ENCODE assay signal across 1 cellular context in genomic region chr22:39353346-39353745, GRCh38.
TF ChIP-seq lines count a peak whose summit lies in the region.

No MANE protein-coding gene starts in this region.

TF ChIP-seq in H1, 55 proteins besides CTCF, POLR2A, EP300 and RAD21:
- TF ChIP-seq YY1 (IDR thresholded peaks at IDR 0.05; ENCODE audit: low read depth, low read length) = no peak
- no peak for TF ChIP-seq TAF1 (IDR thresholded peaks at IDR 0.05; ENCODE audit: low read depth, low read length)
- no peak for TF ChIP-seq ZNF274 (IDR thresholded peaks at IDR 0.05; ENCODE audit: borderline replicate concordance, extremely low read depth, low read length)
- TF ChIP-seq MAX (IDR thresholded peaks at IDR 0.05) = no peak
- no peak for TF ChIP-seq SIX5 (IDR thresholded peaks at IDR 0.05; ENCODE audit: low read depth, low read length)
